ENCODE assay signal across 19 cellular contexts in the genomic region with DNA sequence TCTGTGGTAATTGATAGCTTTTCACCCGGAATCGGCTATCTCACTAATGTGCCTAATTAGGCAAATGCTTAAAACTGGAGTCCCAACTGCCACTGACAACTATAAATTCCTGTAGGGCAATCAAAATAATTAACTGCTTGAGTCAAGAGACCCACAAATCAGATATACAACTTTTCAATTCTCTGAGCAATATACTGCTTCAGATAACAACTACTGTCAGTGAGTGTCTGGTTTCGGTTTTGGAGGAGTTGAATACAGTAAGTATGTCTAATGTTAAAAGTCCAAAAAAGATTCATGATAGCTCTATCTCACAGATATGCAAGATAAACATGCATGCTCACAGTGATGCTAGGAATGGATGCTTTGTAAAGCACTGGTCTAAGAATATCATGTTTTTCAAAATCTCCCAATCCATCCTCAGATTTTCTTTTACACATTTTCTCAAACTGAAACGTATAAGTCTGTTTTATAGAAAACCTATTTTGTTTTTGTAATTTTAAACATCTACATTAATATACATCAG.
DNase-seq lines count a peak whose midpoint lies in the region; ATAC-seq and TF ChIP-seq lines count a peak whose summit lies in the region.
"Had no signal": no experiment of that assay in that cellular context is flagged by ENCODE, and none has a peak within 500 bp of the region (broad histone marks: within the 10 kb centered on the region; RNA-seq: fewer than 3 reads in every experiment).

No MANE protein-coding gene starts in this region.

- H3K23ac ChIP-seq in mesenchymal stem cell (ENCODE audit: low read length in 2 of 2), result no peak overlapping the region

- TF ChIP-seq EP300 in SK-N-SH (IDR thresholded peaks at IDR 0.05; ENCODE audit: borderline replicate concordance in 1 of 2, low read depth in 1 of 2, low read length in 1 of 2), result no peak

- no peak overlapping the region for H3K4ac ChIP-seq in mesenchymal stem cell (ENCODE audit: low read depth in 1 of 2, low read length in 2 of 2)

- H3K9ac ChIP-seq in SK-N-SH (no peak overlapping the region), mesenchymal stem cell (ENCODE audit: low read length) (no peak overlapping the region)

- 14% methylated on average over 4 of the region's 4 CpGs for WGBS in SK-N-SH (ENCODE audit: low lambda C conversion rate)
- 55% methylated on average over 2 of the region's 4 CpGs for WGBS in mesenchymal stem cell

- ATAC-seq in SK-N-SH treated with all-trans-retinoic acid at 6 μM for 48 hours (no peak), GM21528 (IDR thresholded peaks at IDR 0.05; ENCODE audit: low FRiP score, unreplicated experiment) (no peak)
- ATAC-seq: HCT116 had no signal

- H3K9me2 ChIP-seq in SK-N-SH, result no peaks in the 10 kb centered on the region

- POLR2A ChIA-PET in SK-N-SH (lab: Yijun Ruan, JAX), result no interaction called here

- H4K8ac ChIP-seq in mesenchymal stem cell (ENCODE audit: low read length), result no peak overlapping the region

- no peak overlapping the region for H2AFZ ChIP-seq in SK-N-SH (ENCODE audit: low read depth)
- no peak overlapping the region for H2AFZ ChIP-seq in mesenchymal stem cell (ENCODE audit: low read depth, low read length)

- TF ChIP-seq CTCF in SK-N-SH (IDR thresholded peaks at IDR 0.05) (no peak), brain microvascular endothelial cell (IDR thresholded peaks at IDR 0.05; ENCODE audit: low read depth, low read length, missing control alignments) (no peak)

- no peaks in the 10 kb centered on the region for H3K79me1 ChIP-seq in mesenchymal stem cell (replicated peaks; ENCODE audit: low read length, poor library complexity, severe bottlenecking)

- no peak for TF ChIP-seq RAD21 in SK-N-SH (IDR thresholded peaks at IDR 0.05; ENCODE audit: low read length)

- no peak overlapping the region for H3K4me2 ChIP-seq in SK-N-SH
- H3K4me2 ChIP-seq in mesenchymal stem cell (ENCODE audit: low read length, poor library complexity, severe bottlenecking), result no peak overlapping the region

- H3K18ac ChIP-seq in mesenchymal stem cell (ENCODE audit: low read depth in 1 of 2, low read length in 2 of 2), result no peak overlapping the region

- no peak overlapping the region for H3K27ac ChIP-seq in SK-N-SH (ENCODE audit: low read depth in 2 of 2, low read length in 1 of 2)
- H3K27ac ChIP-seq in brain microvascular endothelial cell, result no peak overlapping the region
- no peak overlapping the region for H3K27ac ChIP-seq in mesenchymal stem cell (ENCODE audit: low read length, poor library complexity, severe bottlenecking)
- H3K27ac ChIP-seq: HL-60, SK-N-MC had no signal

- H3K27me3 ChIP-seq in SK-N-SH (ENCODE audit: insufficient read depth) (no peaks in the 10 kb centered on the region), brain microvascular endothelial cell (replicated peaks) (no peaks in the 10 kb centered on the region), mesenchymal stem cell (ENCODE audit: control insufficient read depth in 1 of 2, insufficient read depth in 1 of 2, low read length in 2 of 2) (no peaks in the 10 kb centered on the region)

- DNase-seq in SK-N-SH (peak; percentile 1), brain microvascular endothelial cell (peak; percentile 2), mesenchymal stem cell (peak; percentile 3), NCI-H510A (lab: John Stamatoyannopoulos, UW) (no peak)
- no peak for DNase-seq in activated T-cell treated with anti-CD3 and anti-CD28 coated beads, Interleukin-2, amount 50 U/mL, for 1 hour
- DNase-seq in activated CD4-positive, alpha-beta T cell treated with anti-CD3 and anti-CD28 coated beads, Interleukin-2, amount 50 U/mL, for 1 hour, result no peak
- DNase-seq: 8988T, Calu3, NCI-H1092, NCI-H1417 treated with DMSO at 0.1 percent for 48 hours, NCI-H1930, NCI-H2107, NCI-H69, SIG-M5 had no signal

- no peak overlapping the region for H3K4me3 ChIP-seq in SK-N-SH (ENCODE audit: low read depth in 2 of 2, low read length in 1 of 2)
- no peak overlapping the region for H3K4me3 ChIP-seq in brain microvascular endothelial cell (ENCODE audit: low read depth, low read length)
- H3K4me3 ChIP-seq in mesenchymal stem cell (ENCODE audit: insufficient read depth in 1 of 2, low read depth in 1 of 2, low read length in 2 of 2), result no peak overlapping the region
- H3K4me3 ChIP-seq: SK-N-MC had no signal

- H3K79me2 ChIP-seq in SK-N-SH (ENCODE audit: insufficient read depth), result no peaks in the 10 kb centered on the region

- H3K9me3 ChIP-seq in SK-N-SH (no peaks in the 10 kb centered on the region), mesenchymal stem cell (ENCODE audit: control insufficient read depth, low read length) (no peaks in the 10 kb centered on the region)

- no peaks in the 10 kb centered on the region for H3K36me3 ChIP-seq in SK-N-SH (replicated peaks in 1 of 2; ENCODE audit: control insufficient read depth in 1 of 2, insufficient read depth in 2 of 2, low read length in 1 of 2)
- no peaks in the 10 kb centered on the region for H3K36me3 ChIP-seq in brain microvascular endothelial cell (replicated peaks)
- H3K36me3 ChIP-seq in mesenchymal stem cell (ENCODE audit: control insufficient read depth in 1 of 2, insufficient read depth in 2 of 2, low read depth in 1 of 2, low read length in 2 of 2), result no peaks in the 10 kb centered on the region

- H4K20me1 ChIP-seq in SK-N-SH (ENCODE audit: insufficient read depth), result no peaks in the 10 kb centered on the region

- no peak overlapping the region for H2BK12ac ChIP-seq in mesenchymal stem cell (ENCODE audit: low read length in 2 of 2)

- H4K91ac ChIP-seq in mesenchymal stem cell (ENCODE audit: low read length), result no peak overlapping the region

- H2AK5ac ChIP-seq in mesenchymal stem cell (ENCODE audit: low read length, severe bottlenecking), result no peak overlapping the region

- H2BK15ac ChIP-seq in mesenchymal stem cell (ENCODE audit: low read depth, poor library complexity, severe bottlenecking), result no peak overlapping the region

- H3K4me1 ChIP-seq in SK-N-SH (ENCODE audit: control insufficient read depth in 1 of 2, insufficient read depth in 2 of 2, low read depth in 1 of 2, low read length in 1 of 2), result peaks cover 0 to 3% of the 10 kb centered on the region in 2 experiments; a peak in 2 of 4 replicates
- no peaks in the 10 kb centered on the region for H3K4me1 ChIP-seq in mesenchymal stem cell (ENCODE audit: control insufficient read depth, insufficient read depth, low read depth, low read length)

- no peaks in the 10 kb centered on the region for H3F3A ChIP-seq in SK-N-SH (replicated peaks; ENCODE audit: insufficient read depth)

- H2BK120ac ChIP-seq in mesenchymal stem cell (ENCODE audit: low read depth, low read length), result no peak overlapping the region

- no peak overlapping the region for H2BK5ac ChIP-seq in mesenchymal stem cell (ENCODE audit: low read depth, low read length, poor library complexity, severe bottlenecking)

- in situ Hi-C loops in brain microvascular endothelial cell (cut with HindIII; ENCODE audit: low pct_ligation_motif_present, low sequenced_read_pairs), result no loop called here

- CTCF ChIA-PET in SK-N-SH (lab: Yijun Ruan, JAX), result no interaction called here

- H3K14ac ChIP-seq in mesenchymal stem cell (ENCODE audit: low read length in 2 of 2), result no peak overlapping the region

TF ChIP-seq in SK-N-SH, 30 proteins besides CTCF, POLR2A, EP300 and RAD21:
- no peak for TF ChIP-seq FOXM1 (IDR thresholded peaks at IDR 0.05; ENCODE audit: low read depth)
- no peak for TF ChIP-seq TCF12 (IDR thresholded peaks at IDR 0.05)
- TF ChIP-seq, protein P1, sequence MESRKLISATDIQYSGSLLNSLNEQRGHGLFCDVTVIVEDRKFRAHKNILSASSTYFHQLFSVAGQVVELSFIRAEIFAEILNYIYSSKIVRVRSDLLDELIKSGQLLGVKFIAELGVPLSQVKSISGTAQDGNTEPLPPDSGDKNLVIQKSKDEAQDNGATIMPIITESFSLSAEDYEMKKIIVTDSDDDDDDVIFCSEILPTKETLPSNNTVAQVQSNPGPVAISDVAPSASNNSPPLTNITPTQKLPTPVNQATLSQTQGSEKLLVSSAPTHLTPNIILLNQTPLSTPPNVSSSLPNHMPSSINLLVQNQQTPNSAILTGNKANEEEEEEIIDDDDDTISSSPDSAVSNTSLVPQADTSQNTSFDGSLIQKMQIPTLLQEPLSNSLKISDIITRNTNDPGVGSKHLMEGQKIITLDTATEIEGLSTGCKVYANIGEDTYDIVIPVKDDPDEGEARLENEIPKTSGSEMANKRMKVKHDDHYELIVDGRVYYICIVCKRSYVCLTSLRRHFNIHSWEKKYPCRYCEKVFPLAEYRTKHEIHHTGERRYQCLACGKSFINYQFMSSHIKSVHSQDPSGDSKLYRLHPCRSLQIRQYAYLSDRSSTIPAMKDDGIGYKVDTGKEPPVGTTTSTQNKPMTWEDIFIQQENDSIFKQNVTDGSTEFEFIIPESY (IDR thresholded peaks at IDR 0.05; ENCODE audit: borderline replicate concordance, low read depth), result no peak
- TF ChIP-seq POLR2AphosphoS5 (IDR thresholded peaks at IDR 0.05; ENCODE audit: low read depth, low read length), result no peak
- peak; percentile 46; the same call in 1 of the 2 replicates for TF ChIP-seq GATA2 (CRISPR knock-in tag; IDR thresholded peaks at IDR 0.05)

TF ChIP-seq in SK-N-SH treated with all-trans-retinoic acid at 6 μM for 48 hours, 23 proteins besides CTCF, POLR2A, EP300 and RAD21 (continues in another document):
- TF ChIP-seq, protein P2, sequence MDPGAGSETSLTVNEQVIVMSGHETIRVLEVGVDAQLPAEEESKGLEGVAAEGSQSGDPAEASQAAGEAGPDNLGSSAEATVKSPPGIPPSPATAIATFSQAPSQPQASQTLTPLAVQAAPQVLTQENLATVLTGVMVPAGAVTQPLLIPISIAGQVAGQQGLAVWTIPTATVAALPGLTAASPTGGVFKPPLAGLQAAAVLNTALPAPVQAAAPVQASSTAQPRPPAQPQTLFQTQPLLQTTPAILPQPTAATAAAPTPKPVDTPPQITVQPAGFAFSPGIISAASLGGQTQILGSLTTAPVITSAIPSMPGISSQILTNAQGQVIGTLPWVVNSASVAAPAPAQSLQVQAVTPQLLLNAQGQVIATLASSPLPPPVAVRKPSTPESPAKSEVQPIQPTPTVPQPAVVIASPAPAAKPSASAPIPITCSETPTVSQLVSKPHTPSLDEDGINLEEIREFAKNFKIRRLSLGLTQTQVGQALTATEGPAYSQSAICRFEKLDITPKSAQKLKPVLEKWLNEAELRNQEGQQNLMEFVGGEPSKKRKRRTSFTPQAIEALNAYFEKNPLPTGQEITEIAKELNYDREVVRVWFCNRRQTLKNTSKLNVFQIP (CRISPR knock-in tag; IDR thresholded peaks at IDR 0.05; ENCODE audit: borderline replicate concordance, low read depth), result no peak
- TF ChIP-seq ZNF8 (CRISPR knock-in tag; IDR thresholded peaks at IDR 0.05) (no peak), TCF4 (CRISPR knock-in tag; IDR thresholded peaks at IDR 0.05; ENCODE audit: borderline replicate concordance) (no peak), ARNTL (CRISPR knock-in tag; IDR thresholded peaks at IDR 0.05; ENCODE audit: borderline replicate concordance, low read depth) (no peak)

Comparison
In these comparisons a context has a peak if more than half of its experiments do, and no peak if none do; other contexts are left out.
1. DNase-seq: peak in SK-N-SH (single experiment), brain microvascular endothelial cell (single experiment) and mesenchymal stem cell (single experiment); none in NCI-H510A (single experiment), activated T-cell treated with anti-CD3 and anti-CD28 coated beads, Interleukin-2, amount 50 U/mL, for 1 hour (single experiment) and activated CD4-positive, alpha-beta T cell treated with anti-CD3 and anti-CD28 coated beads, Interleukin-2, amount 50 U/mL, for 1 hour (single experiment).